ENCODE assay signal across 1 cellular context in the genomic region with DNA sequence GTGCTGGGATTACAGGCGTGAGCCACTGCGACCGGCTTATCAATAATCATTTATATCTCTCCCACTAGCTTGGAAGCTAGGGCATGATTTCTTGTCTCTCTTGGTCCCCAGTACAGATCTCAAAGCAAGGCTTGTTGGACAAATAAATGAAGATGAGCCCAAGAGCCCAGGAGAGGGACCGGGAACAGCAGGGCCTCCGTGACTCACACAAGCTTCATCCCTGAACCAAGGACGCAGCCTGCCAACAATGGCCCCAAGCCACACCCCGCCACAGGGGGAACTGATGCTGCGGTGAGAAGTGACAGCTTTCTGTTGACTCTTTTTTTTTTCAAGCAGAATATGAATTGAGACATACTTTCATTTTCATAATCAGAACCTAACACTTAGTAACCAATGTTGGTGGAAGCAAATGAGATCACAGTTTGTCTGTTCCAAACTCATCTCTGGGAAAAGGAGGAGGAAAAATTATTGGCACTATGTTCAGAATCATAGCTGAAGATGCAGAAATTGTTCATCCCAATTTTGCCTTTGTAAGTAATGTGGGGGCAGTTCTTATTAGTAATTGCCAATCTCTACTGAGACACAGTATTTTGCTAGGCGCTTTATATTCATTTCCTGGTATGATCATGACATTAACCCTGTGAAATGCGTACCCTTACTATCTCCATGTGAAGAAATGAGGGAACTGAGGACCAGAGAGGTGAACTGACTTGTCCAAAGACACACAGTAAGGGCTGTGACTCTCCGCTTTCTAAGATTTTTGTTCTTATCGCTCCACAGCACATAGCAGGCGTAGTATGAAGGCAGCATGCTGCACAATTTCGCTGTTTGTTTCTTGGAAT.
TF ChIP-seq lines count a peak whose summit lies in the region.

No MANE protein-coding gene starts in this region.

TF ChIP-seq in HepG2, 621 proteins besides CTCF, POLR2A, EP300 and RAD21 (continued from another document):
- TF ChIP-seq TRIM24 (CRISPR knock-in tag; IDR thresholded peaks at IDR 0.05) (no peak), HNF1A (IDR thresholded peaks at IDR 0.05; ENCODE audit: low read depth) (no peak), HNF1A (CRISPR knock-in tag; IDR thresholded peaks at IDR 0.05; ENCODE audit: borderline replicate concordance) (no peak), CREB1 (IDR thresholded peaks at IDR 0.05) (no peak), CREB1 (CRISPR knock-in tag; IDR thresholded peaks at IDR 0.05) (no peak), ETV5 (CRISPR knock-in tag; IDR thresholded peaks at IDR 0.05; ENCODE audit: borderline replicate concordance) (peak; percentile 30; the same call in 1 of the 2 replicates), ZNF335 (CRISPR knock-in tag; IDR thresholded peaks at IDR 0.05) (no peak), ZBTB7B (CRISPR knock-in tag; IDR thresholded peaks at IDR 0.05) (0 out of 2 replicates have a peak, but pooled peaks have one; percentile 18), ZXDC (CRISPR knock-in tag; IDR thresholded peaks at IDR 0.05) (no peak), MATR3 (CRISPR knock-in tag; IDR thresholded peaks at IDR 0.05) (no peak), SATB2 (CRISPR knock-in tag; IDR thresholded peaks at IDR 0.05) (no peak)
- TF ChIP-seq, protein P1, sequence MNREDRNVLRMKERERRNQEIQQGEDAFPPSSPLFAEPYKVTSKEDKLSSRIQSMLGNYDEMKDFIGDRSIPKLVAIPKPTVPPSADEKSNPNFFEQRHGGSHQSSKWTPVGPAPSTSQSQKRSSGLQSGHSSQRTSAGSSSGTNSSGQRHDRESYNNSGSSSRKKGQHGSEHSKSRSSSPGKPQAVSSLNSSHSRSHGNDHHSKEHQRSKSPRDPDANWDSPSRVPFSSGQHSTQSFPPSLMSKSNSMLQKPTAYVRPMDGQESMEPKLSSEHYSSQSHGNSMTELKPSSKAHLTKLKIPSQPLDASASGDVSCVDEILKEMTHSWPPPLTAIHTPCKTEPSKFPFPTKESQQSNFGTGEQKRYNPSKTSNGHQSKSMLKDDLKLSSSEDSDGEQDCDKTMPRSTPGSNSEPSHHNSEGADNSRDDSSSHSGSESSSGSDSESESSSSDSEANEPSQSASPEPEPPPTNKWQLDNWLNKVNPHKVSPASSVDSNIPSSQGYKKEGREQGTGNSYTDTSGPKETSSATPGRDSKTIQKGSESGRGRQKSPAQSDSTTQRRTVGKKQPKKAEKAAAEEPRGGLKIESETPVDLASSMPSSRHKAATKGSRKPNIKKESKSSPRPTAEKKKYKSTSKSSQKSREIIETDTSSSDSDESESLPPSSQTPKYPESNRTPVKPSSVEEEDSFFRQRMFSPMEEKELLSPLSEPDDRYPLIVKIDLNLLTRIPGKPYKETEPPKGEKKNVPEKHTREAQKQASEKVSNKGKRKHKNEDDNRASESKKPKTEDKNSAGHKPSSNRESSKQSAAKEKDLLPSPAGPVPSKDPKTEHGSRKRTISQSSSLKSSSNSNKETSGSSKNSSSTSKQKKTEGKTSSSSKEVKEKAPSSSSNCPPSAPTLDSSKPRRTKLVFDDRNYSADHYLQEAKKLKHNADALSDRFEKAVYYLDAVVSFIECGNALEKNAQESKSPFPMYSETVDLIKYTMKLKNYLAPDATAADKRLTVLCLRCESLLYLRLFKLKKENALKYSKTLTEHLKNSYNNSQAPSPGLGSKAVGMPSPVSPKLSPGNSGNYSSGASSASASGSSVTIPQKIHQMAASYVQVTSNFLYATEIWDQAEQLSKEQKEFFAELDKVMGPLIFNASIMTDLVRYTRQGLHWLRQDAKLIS (CRISPR knock-in tag; IDR thresholded peaks at IDR 0.05), result no peak
- TF ChIP-seq, protein P2, sequence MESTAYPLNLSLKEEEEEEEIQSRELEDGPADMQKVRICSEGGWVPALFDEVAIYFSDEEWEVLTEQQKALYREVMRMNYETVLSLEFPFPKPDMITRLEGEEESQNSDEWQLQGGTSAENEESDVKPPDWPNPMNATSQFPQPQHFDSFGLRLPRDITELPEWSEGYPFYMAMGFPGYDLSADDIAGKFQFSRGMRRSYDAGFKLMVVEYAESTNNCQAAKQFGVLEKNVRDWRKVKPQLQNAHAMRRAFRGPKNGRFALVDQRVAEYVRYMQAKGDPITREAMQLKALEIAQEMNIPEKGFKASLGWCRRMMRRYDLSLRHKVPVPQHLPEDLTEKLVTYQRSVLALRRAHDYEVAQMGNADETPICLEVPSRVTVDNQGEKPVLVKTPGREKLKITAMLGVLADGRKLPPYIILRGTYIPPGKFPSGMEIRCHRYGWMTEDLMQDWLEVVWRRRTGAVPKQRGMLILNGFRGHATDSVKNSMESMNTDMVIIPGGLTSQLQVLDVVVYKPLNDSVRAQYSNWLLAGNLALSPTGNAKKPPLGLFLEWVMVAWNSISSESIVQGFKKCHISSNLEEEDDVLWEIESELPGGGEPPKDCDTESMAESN (CRISPR knock-in tag; conservative IDR thresholded peaks at IDR 0.05), result no peak
